Comparison of ENCODE assay signal across 1 cellular context in genomic region chr10:77974396-77975074, GRCh38.
TF ChIP-seq lines count a peak whose summit lies in the region.

No MANE protein-coding gene starts in this region.

TF ChIP-seq in GM23338, 12 proteins besides CTCF, POLR2A, EP300 and RAD21 (continued from another document):
- TF ChIP-seq, protein P1, sequence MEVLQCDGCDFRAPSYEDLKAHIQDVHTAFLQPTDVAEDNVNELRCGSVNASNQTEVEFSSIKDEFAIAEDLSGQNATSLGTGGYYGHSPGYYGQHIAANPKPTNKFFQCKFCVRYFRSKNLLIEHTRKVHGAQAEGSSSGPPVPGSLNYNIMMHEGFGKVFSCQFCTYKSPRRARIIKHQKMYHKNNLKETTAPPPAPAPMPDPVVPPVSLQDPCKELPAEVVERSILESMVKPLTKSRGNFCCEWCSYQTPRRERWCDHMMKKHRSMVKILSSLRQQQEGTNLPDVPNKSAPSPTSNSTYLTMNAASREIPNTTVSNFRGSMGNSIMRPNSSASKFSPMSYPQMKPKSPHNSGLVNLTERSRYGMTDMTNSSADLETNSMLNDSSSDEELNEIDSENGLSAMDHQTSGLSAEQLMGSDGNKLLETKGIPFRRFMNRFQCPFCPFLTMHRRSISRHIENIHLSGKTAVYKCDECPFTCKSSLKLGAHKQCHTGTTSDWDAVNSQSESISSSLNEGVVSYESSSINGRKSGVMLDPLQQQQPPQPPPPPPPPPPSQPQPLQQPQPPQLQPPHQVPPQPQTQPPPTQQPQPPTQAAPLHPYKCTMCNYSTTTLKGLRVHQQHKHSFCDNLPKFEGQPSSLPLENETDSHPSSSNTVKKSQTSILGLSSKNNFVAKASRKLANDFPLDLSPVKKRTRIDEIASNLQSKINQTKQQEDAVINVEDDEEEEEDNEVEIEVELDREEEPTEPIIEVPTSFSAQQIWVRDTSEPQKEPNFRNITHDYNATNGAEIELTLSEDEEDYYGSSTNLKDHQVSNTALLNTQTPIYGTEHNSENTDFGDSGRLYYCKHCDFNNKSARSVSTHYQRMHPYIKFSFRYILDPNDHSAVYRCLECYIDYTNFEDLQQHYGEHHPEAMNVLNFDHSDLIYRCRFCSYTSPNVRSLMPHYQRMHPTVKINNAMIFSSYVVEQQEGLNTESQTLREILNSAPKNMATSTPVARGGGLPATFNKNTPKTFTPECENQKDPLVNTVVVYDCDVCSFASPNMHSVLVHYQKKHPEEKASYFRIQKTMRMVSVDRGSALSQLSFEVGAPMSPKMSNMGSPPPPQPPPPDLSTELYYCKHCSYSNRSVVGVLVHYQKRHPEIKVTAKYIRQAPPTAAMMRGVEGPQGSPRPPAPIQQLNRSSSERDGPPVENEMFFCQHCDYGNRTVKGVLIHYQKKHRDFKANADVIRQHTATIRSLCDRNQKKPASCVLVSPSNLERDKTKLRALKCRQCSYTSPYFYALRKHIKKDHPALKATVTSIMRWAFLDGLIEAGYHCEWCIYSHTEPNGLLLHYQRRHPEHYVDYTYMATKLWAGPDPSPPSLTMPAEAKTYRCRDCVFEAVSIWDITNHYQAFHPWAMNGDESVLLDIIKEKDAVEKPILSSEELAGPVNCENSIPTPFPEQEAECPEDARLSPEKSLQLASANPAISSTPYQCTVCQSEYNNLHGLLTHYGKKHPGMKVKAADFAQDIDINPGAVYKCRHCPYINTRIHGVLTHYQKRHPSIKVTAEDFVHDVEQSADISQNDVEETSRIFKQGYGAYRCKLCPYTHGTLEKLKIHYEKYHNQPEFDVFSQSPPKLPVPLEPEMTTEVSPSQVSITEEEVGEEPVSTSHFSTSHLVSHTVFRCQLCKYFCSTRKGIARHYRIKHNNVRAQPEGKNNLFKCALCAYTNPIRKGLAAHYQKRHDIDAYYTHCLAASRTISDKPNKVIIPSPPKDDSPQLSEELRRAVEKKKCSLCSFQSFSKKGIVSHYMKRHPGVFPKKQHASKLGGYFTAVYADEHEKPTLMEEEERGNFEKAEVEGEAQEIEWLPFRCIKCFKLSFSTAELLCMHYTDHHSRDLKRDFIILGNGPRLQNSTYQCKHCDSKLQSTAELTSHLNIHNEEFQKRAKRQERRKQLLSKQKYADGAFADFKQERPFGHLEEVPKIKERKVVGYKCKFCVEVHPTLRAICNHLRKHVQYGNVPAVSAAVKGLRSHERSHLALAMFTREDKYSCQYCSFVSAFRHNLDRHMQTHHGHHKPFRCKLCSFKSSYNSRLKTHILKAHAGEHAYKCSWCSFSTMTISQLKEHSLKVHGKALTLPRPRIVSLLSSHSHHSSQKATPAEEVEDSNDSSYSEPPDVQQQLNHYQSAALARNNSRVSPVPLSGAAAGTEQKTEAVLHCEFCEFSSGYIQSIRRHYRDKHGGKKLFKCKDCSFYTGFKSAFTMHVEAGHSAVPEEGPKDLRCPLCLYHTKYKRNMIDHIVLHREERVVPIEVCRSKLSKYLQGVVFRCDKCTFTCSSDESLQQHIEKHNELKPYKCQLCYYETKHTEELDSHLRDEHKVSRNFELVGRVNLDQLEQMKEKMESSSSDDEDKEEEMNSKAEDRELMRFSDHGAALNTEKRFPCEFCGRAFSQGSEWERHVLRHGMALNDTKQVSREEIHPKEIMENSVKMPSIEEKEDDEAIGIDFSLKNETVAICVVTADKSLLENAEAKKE (CRISPR knock-in tag; IDR thresholded peaks at IDR 0.05) = no peak
- TF ChIP-seq POLR2AphosphoS5 (IDR thresholded peaks at IDR 0.05; ENCODE audit: low read depth) = no peak
- no peak for TF ChIP-seq ZNF114 (CRISPR knock-in tag; IDR thresholded peaks at IDR 0.05)
- no peak for TF ChIP-seq EZH2 (IDR thresholded peaks at IDR 0.05; ENCODE audit: low read depth, unreplicated experiment)
- no peak for TF ChIP-seq NANOG (IDR thresholded peaks at IDR 0.05; ENCODE audit: borderline replicate concordance)
- TF ChIP-seq, protein P2, sequence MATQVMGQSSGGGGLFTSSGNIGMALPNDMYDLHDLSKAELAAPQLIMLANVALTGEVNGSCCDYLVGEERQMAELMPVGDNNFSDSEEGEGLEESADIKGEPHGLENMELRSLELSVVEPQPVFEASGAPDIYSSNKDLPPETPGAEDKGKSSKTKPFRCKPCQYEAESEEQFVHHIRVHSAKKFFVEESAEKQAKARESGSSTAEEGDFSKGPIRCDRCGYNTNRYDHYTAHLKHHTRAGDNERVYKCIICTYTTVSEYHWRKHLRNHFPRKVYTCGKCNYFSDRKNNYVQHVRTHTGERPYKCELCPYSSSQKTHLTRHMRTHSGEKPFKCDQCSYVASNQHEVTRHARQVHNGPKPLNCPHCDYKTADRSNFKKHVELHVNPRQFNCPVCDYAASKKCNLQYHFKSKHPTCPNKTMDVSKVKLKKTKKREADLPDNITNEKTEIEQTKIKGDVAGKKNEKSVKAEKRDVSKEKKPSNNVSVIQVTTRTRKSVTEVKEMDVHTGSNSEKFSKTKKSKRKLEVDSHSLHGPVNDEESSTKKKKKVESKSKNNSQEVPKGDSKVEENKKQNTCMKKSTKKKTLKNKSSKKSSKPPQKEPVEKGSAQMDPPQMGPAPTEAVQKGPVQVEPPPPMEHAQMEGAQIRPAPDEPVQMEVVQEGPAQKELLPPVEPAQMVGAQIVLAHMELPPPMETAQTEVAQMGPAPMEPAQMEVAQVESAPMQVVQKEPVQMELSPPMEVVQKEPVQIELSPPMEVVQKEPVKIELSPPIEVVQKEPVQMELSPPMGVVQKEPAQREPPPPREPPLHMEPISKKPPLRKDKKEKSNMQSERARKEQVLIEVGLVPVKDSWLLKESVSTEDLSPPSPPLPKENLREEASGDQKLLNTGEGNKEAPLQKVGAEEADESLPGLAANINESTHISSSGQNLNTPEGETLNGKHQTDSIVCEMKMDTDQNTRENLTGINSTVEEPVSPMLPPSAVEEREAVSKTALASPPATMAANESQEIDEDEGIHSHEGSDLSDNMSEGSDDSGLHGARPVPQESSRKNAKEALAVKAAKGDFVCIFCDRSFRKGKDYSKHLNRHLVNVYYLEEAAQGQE (IDR thresholded peaks at IDR 0.05; ENCODE audit: unreplicated experiment) = no peak
- no peak for TF ChIP-seq STAT1 (IDR thresholded peaks at IDR 0.05; ENCODE audit: unreplicated experiment)
- TF ChIP-seq, protein P3, sequence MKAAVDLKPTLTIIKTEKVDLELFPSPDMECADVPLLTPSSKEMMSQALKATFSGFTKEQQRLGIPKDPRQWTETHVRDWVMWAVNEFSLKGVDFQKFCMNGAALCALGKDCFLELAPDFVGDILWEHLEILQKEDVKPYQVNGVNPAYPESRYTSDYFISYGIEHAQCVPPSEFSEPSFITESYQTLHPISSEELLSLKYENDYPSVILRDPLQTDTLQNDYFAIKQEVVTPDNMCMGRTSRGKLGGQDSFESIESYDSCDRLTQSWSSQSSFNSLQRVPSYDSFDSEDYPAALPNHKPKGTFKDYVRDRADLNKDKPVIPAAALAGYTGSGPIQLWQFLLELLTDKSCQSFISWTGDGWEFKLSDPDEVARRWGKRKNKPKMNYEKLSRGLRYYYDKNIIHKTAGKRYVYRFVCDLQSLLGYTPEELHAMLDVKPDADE (IDR thresholded peaks at IDR 0.05) = no peak
